Comparison of ENCODE assay signal across 8 cellular contexts in genomic region chr12:112937741-112938719, GRCh38. TPM values are rescaled to one million over a fixed set of nuclear protein-coding genes. Genes with fewer than 3 reads are reported as not detected.
DNase-seq lines count a peak whose midpoint lies in the region; ATAC-seq, FAIRE-seq and TF ChIP-seq lines count a peak whose summit lies in the region.

Gene OAS3, plus strand, starts transcription at chr12:112938474. Its CDS starts 57 bp downstream, at chr12:112938531.

- no peak for TF ChIP-seq CTCF in tibial nerve (IDR thresholded peaks at IDR 0.05)

- no peaks in the 10 kb centered on the region for H3K36me3 ChIP-seq in tibial nerve

- no peaks in the 10 kb centered on the region for H3K27me3 Mint-ChIP-seq in activated naive CD8-positive, alpha-beta T cell treated with anti-CD3 and anti-CD28 coated beads, Interleukin-2, amount 50 U/mL, for 24 hours

- peaks cover 33% of the 10 kb centered on the region for H3K4me1 Mint-ChIP-seq in activated naive CD8-positive, alpha-beta T cell treated with anti-CD3 and anti-CD28 coated beads, Interleukin-2, amount 50 U/mL, for 24 hours

- WGBS in tibial nerve, 2 donors: 8 to 13% methylated on average over 39 to 49 of the region's 50 CpGs

- H3K4me3 ChIP-seq in tibial nerve: peak within 1 kb of the TSS; percentile 51 to 83 (median 80)

- no peak for FAIRE-seq in HTR-8/SVneo (lab: Jason Lieb, UNC)

- peak within 1 kb of the TSS in 3 of 4 donors; percentile 73 to 84 (median 75) for H3K27ac ChIP-seq in tibial nerve

- H3K27me3 ChIP-seq in tibial nerve: no peaks in the 10 kb centered on the region

- TF ChIP-seq POLR2A in tibial nerve (IDR thresholded peaks at IDR 0.05): no peak

- H3K36me3 Mint-ChIP-seq in activated naive CD8-positive, alpha-beta T cell treated with anti-CD3 and anti-CD28 coated beads, Interleukin-2, amount 50 U/mL, for 24 hours (ENCODE audit: low read depth): no peaks in the 10 kb centered on the region

- DNase-seq in DMS 273 (lab: John Stamatoyannopoulos, UW; ENCODE audit: unreplicated experiment) (peak; percentile 64), DMS 273 treated with DMSO at 0.1 percent for 48 hours (lab: John Stamatoyannopoulos, UW) (no peak), HTR-8/SVneo (ENCODE audit: insufficient read length, low spot score) (peak; percentile 76), SW 1271 (lab: John Stamatoyannopoulos, UW) (peak; percentile 72 to 89), cardiac septum (ENCODE audit: low spot score) (peak; percentile 92), pons (ENCODE audit: low spot score) (peak; percentile 60), tibial nerve (ENCODE audit: low spot score in 2 of 2) (peak; percentile 72 to 78)
- DNase-seq in activated naive CD8-positive, alpha-beta T cell treated with anti-CD3 and anti-CD28 coated beads, Interleukin-2, amount 50 U/mL, for 24 hours: peak; percentile 66

- peak within 1 kb of the TSS; percentile 93 for H3K4me3 Mint-ChIP-seq in activated naive CD8-positive, alpha-beta T cell treated with anti-CD3 and anti-CD28 coated beads, Interleukin-2, amount 50 U/mL, for 24 hours

- H3K9me3 ChIP-seq in tibial nerve: no peaks in the 10 kb centered on the region

- peak; percentile 56 for ATAC-seq in activated naive CD8-positive, alpha-beta T cell treated with anti-CD3 and anti-CD28 coated beads, Interleukin-2, amount 50 U/mL, for 24 hours

- H3K9me3 Mint-ChIP-seq in activated naive CD8-positive, alpha-beta T cell treated with anti-CD3 and anti-CD28 coated beads, Interleukin-2, amount 50 U/mL, for 24 hours: no peaks in the 10 kb centered on the region

- H3K27ac Mint-ChIP-seq in activated naive CD8-positive, alpha-beta T cell treated with anti-CD3 and anti-CD28 coated beads, Interleukin-2, amount 50 U/mL, for 24 hours: peak within 1 kb of the TSS; percentile 89

- intact Hi-C loops in cardiac septum (cut with DNase I): loop anchor here (5.0 kb wide), 1 partner anchor 36 kb away; no protein-coding TSS in a partner anchor

- TF ChIP-seq EP300 in tibial nerve (IDR thresholded peaks at IDR 0.05): peak; percentile 26 to 65

- peaks cover 3 to 22% (median 13%) of the 10 kb centered on the region in 4 donors for H3K4me1 ChIP-seq in tibial nerve

RNA-seq across cellular contexts. Expression of gene OAS3, which starts in this region (rescaled TPM):
- total RNA-seq in cardiac septum: 6.4 TPM
- total RNA-seq in tibial nerve: 10 to 100 TPM in 2 of 4 donors, 1 to 10 TPM in 2; 5.7 to 16.5 (median 11.3) TPM
